24 cellular contexts compared by ENCODE assay signal in genomic region chr10:131257027-131257426, GRCh38. TPM values are rescaled to one million over a fixed set of nuclear protein-coding genes. Genes with fewer than 3 reads are reported as not detected.
"Had no signal": no experiment of that assay in that cellular context is flagged by ENCODE, and none has a peak within 500 bp of the region (broad histone marks: within the 10 kb centered on the region; RNA-seq: fewer than 3 reads in every experiment).

No MANE protein-coding gene starts in this region.

- H3K4me2 ChIP-seq: neural progenitor cell, smooth muscle cell had no signal

- ATAC-seq: naive thymus-derived CD4-positive, alpha-beta T cell; natural killer cell; pancreas; psoas muscle; right cardiac atrium; right lobe of liver; stimulated activated effector memory CD8-positive, alpha-beta T cell treated with anti-CD3 and anti-CD28 coated beads, Interleukin-12 subunit alpha, Interleukin-12 subunit beta, amount 100 ng/mL, for 72 hours; stimulated activated naive B cell treated with anti-CD40 and anti-IgM and Interleukin-4, amounts not matched to agents 10 μg/mL and 1 μg/mL and 100 μg/mL, for 72 hours had no signal

- H3K4me3 ChIP-seq: neural progenitor cell, pancreas, psoas muscle, right lobe of liver, skin epidermis, smooth muscle cell, stomach, tibial artery, transverse colon, vagina had no signal

- H3K27ac ChIP-seq: neural progenitor cell, pancreas, psoas muscle, right lobe of liver, skin epidermis, stomach, tibial artery, transverse colon, vagina had no signal

- H3K27me3 ChIP-seq: neural progenitor cell, pancreas, right lobe of liver, transverse colon, vagina had no signal

- H3K9me3 ChIP-seq: pancreas, psoas muscle, right lobe of liver, stomach, tibial artery, transverse colon, vagina had no signal

- H3K4me1 ChIP-seq: neural progenitor cell, pancreas, psoas muscle, right lobe of liver, stomach, tibial artery, transverse colon, vagina had no signal

- H3K9ac ChIP-seq: neural progenitor cell had no signal

- DNase-seq: naive thymus-derived CD4-positive, alpha-beta T cell; natural killer cell; occipital lobe; pancreas; right cardiac atrium; right lobe of liver; stimulated activated CD4-positive, alpha-beta T cell treated with anti-CD3 and anti-CD28 coated beads, Interleukin-15, amount 100 ng/mL, for 24 hours; stimulated activated CD4-positive, alpha-beta T cell treated with anti-CD3 and anti-CD28 coated beads, Interleukin-2, amount 100 ng/mL, for 24 hours; stimulated activated CD4-positive, alpha-beta T cell treated with anti-CD3 and anti-CD28 coated beads, Interleukin-2, amount 100 ng/mL, for 48 hours; stimulated activated CD4-positive, alpha-beta T cell treated with anti-CD3 and anti-CD28 coated beads, Interleukin-4, amount 100 ng/mL, for 24 hours; stimulated activated naive B cell treated with anti-CD40 and anti-IgM and Interleukin-4, amounts not matched to agents 10 μg/mL and 1 μg/mL and 100 μg/mL, for 72 hours; stimulated activated naive CD4-positive, alpha-beta T cell treated with Interleukin-2 at 50 U/mL for 16 hours; stomach; transverse colon had no signal

- H3K36me3 ChIP-seq: neural progenitor cell, pancreas, right lobe of liver, stomach, tibial artery, transverse colon, vagina had no signal

RNA-seq across cellular contexts. Expression of gene TCERG1L, which starts 54.5 kb away (rescaled TPM):
- total RNA-seq: osteocyte, psoas muscle, renal cortical epithelial cell, right cardiac atrium, right lobe of liver, smooth muscle cell, subcutaneous adipose tissue, vagina had no signal
- polyA plus RNA-seq: naive thymus-derived CD4-positive, alpha-beta T cell; right cardiac atrium; smooth muscle cell; stomach had no signal
